ENCODE assay signal across 16 cellular contexts in genomic region chr3:52183786-52184445, GRCh38. TPM values are rescaled to one million over a fixed set of nuclear protein-coding genes. Genes with fewer than 3 reads are reported as not detected.
DNase-seq lines count a peak whose midpoint lies in the region; ATAC-seq and TF ChIP-seq lines count a peak whose summit lies in the region.
"Had no signal": no experiment of that assay in that cellular context is flagged by ENCODE, and none has a peak within 500 bp of the region (broad histone marks: within the 10 kb centered on the region; RNA-seq: fewer than 3 reads in every experiment).

No MANE protein-coding gene starts in this region.

- TF ChIP-seq CTCF in upper lobe of right lung (IDR thresholded peaks at IDR 0.05) = no peak

- H3K4me1 ChIP-seq in upper lobe of right lung = no peaks in the 10 kb centered on the region
- H3K4me1 ChIP-seq: Peyer's patch had no signal

- no peak overlapping the region for H3K4me3 ChIP-seq in upper lobe of right lung
- H3K4me3 ChIP-seq: Peyer's patch had no signal

- no peak overlapping the region for H3K4me3 Mint-ChIP-seq in effector memory CD8-positive, alpha-beta T cell
- H3K4me3 Mint-ChIP-seq: CD8-positive, alpha-beta T cell; IgD-negative memory B cell had no signal

- no peaks in the 10 kb centered on the region for H3K27me3 ChIP-seq in upper lobe of right lung
- H3K27me3 ChIP-seq: Peyer's patch had no signal

- peaks cover 4% of the 10 kb centered on the region for H3K36me3 Mint-ChIP-seq in effector memory CD8-positive, alpha-beta T cell (ENCODE audit: insufficient read depth)
- H3K36me3 Mint-ChIP-seq: CD8-positive, alpha-beta T cell had no signal

- no peaks in the 10 kb centered on the region for H3K36me3 ChIP-seq in upper lobe of right lung
- H3K36me3 ChIP-seq: Peyer's patch had no signal

- ATAC-seq in effector memory CD8-positive, alpha-beta T cell (replicated peaks) = no peak
- ATAC-seq in upper lobe of right lung = no peak
- ATAC-seq: CD8-positive, alpha-beta T cell; SK-N-SH treated with all-trans-retinoic acid at 6 μM for 48 hours had no signal

- H3K27ac Mint-ChIP-seq in effector memory CD8-positive, alpha-beta T cell = peak overlapping the region; percentile 38 to 89
- H3K27ac Mint-ChIP-seq: CD8-positive, alpha-beta T cell; IgD-negative memory B cell had no signal

- H3K9me3 ChIP-seq in upper lobe of right lung = no peaks in the 10 kb centered on the region
- H3K9me3 ChIP-seq: Peyer's patch had no signal

- H3K4me1 Mint-ChIP-seq in effector memory CD8-positive, alpha-beta T cell (ENCODE audit: low read depth in 2 of 2) = peaks cover 6 to 28% of the 10 kb centered on the region in 2 donors

- no peak overlapping the region for H3K27ac ChIP-seq in upper lobe of right lung
- H3K27ac ChIP-seq: Peyer's patch had no signal

- H3K27me3 Mint-ChIP-seq in effector memory CD8-positive, alpha-beta T cell = no peaks in the 10 kb centered on the region
- H3K27me3 Mint-ChIP-seq: IgD-negative memory B cell had no signal

- H3K9me3 Mint-ChIP-seq in effector memory CD8-positive, alpha-beta T cell = no peaks in the 10 kb centered on the region
- H3K9me3 Mint-ChIP-seq: CD8-positive, alpha-beta T cell; IgD-negative memory B cell had no signal

- DNase-seq in NCI-H146 (lab: John Stamatoyannopoulos, UW) (peak; percentile 78), posterior vena cava (ENCODE audit: low spot score) (peak; percentile 32), upper lobe of right lung (peak; percentile 49), glomerular visceral epithelial cell (ENCODE audit: extremely low spot score) (no peak), pons (ENCODE audit: low spot score) (no peak)
- no peak for DNase-seq in effector memory CD8-positive, alpha-beta T cell
- DNase-seq in activated effector memory CD4-positive, alpha-beta T cell treated with Interleukin-2 at 50 U/mL for 16 hours = no peak
- DNase-seq: CD8-positive, alpha-beta T cell; NCI-H2029; NCI-H2171 treated with DMSO at 0.1 percent for 48 hours; NCI-H510A; Peyer's patch had no signal

- intact Hi-C loops in posterior vena cava (cut with DNase I) (no loop called here), upper lobe of right lung (cut with DNase I) (no loop called here)

RNA-seq across cellular contexts. Expression of gene ALAS1, which starts 14.0 kb away (rescaled TPM):
- 10 to 100 TPM; 28.5 to 31.4 TPM for total RNA-seq in posterior vena cava
- 78.9 TPM for total RNA-seq in upper lobe of right lung

RNA-seq across cellular contexts. Expression of gene POC1A, which starts 29.7 kb away (rescaled TPM):
- total RNA-seq in posterior vena cava (1 to 10 TPM; 1.7 to 1.9 TPM), upper lobe of right lung (2.5 TPM)

RNA-seq across cellular contexts. Expression of gene TLR9, which starts 41.5 kb away (rescaled TPM):
- total RNA-seq in posterior vena cava (under 1 TPM; 0.46 to 0.52 TPM), upper lobe of right lung (0.87 TPM)
- total RNA-seq: H4, HT-29 had no signal

RNA-seq across cellular contexts. Expression of gene TWF2, which starts 55.0 kb away (rescaled TPM):
- total RNA-seq in posterior vena cava (10 to 100 TPM; 40.0 to 51.0 TPM), upper lobe of right lung (50.4 TPM)

Comparison
In these comparisons a context has a peak if more than half of its experiments do, and no peak if none do; other contexts are left out.
1. DNase-seq: peak in NCI-H146 (single experiment), posterior vena cava (single experiment) and upper lobe of right lung (single experiment); none in effector memory CD8-positive, alpha-beta T cell (0 of 3), glomerular visceral epithelial cell (single experiment), pons (single experiment) and activated effector memory CD4-positive, alpha-beta T cell treated with Interleukin-2 at 50 U/mL for 16 hours (single experiment).